In genomic region chr2:144258154-144258553, GRCh38 we compare ENCODE assay signal across 17 cellular contexts.
"Had no signal": no experiment of that assay in that cellular context is flagged by ENCODE, and none has a peak within 500 bp of the region (broad histone marks: within the 10 kb centered on the region; RNA-seq: fewer than 3 reads in every experiment).

No MANE protein-coding gene starts in this region.

- ATAC-seq: foreskin keratinocyte; left lobe of liver; mucosa of descending colon; naive thymus-derived CD8-positive, alpha-beta T cell had no signal

- H3K27me3 Mint-ChIP-seq: naive thymus-derived CD8-positive, alpha-beta T cell had no signal

- H3K4me3 ChIP-seq: colonic mucosa, hepatocyte, mucosa of descending colon, spleen, tibial artery, upper lobe of left lung, vagina had no signal

- H3K27me3 ChIP-seq: colonic mucosa, foreskin keratinocyte, hepatocyte, neutrophil, spleen, tibial artery, upper lobe of left lung, vagina had no signal

- H3K36me3 ChIP-seq: colonic mucosa, neutrophil, upper lobe of left lung, vagina had no signal

- H3K4me3 Mint-ChIP-seq: naive thymus-derived CD8-positive, alpha-beta T cell had no signal

- DNase-seq: colonic mucosa; dermis blood vessel endothelial cell; foreskin keratinocyte; head of caudate nucleus; kidney glomerular epithelial cell; mucosa of descending colon; naive thymus-derived CD8-positive, alpha-beta T cell; spleen; stimulated activated CD4-positive, alpha-beta T cell treated with anti-CD3 and anti-CD28 coated beads, Interleukin-15, amount 100 ng/mL, for 24 hours; stimulated activated CD4-positive, alpha-beta T cell treated with anti-CD3 and anti-CD28 coated beads, Interleukin-1b, Interleukin-23, amount 100 ng/mL, for 48 hours; stimulated activated naive CD4-positive, alpha-beta T cell treated with Interleukin-2 at 50 U/mL for 16 hours; tibial artery; upper lobe of left lung had no signal

- H3K27ac ChIP-seq: colonic mucosa, foreskin keratinocyte, hepatocyte, neutrophil, spleen, tibial artery, upper lobe of left lung, vagina had no signal

- H3K4me1 ChIP-seq: colonic mucosa, foreskin keratinocyte, vagina had no signal
